In genomic region chr2:96870631-96871255, GRCh38 we compare ENCODE assay signal across 8 cellular contexts. TPM values are rescaled to one million over a fixed set of nuclear protein-coding genes. Genes with fewer than 3 reads are reported as not detected.
DNase-seq lines count a peak whose midpoint lies in the region; ATAC-seq, FAIRE-seq and TF ChIP-seq lines count a peak whose summit lies in the region.

No MANE protein-coding gene starts in this region.

- H3K4me3 ChIP-seq in HEK293 (ENCODE audit: low read depth, low read length) (no peak overlapping the region), GM12878 (peak overlapping the region; percentile 71; the same call in 1 of the 2 replicates)

- WGBS in GM12878 (ENCODE audit: insufficient coverage, insufficient replicate concordance, low lambda C conversion rate, missing lambda C conversion rate): 42% methylated on average over 13 of the region's 13 CpGs

- peak overlapping the region; percentile 28 for H2AFZ ChIP-seq in GM12878 (ENCODE audit: control insufficient read depth, low read depth, low read length)

- H3K36me3 Mint-ChIP-seq in T-cell: peaks cover 2% of the 10 kb centered on the region

- peaks cover 3% of the 10 kb centered on the region; the same call in 1 of the 2 replicates for H3K4me1 ChIP-seq in HEK293 (ENCODE audit: control insufficient read depth, insufficient read depth, low read length)
- peaks cover 43% of the 10 kb centered on the region for H3K4me1 ChIP-seq in GM12878 (ENCODE audit: control insufficient read depth, insufficient read depth, low read length)

- TSS peak; percentile 76 for BruUV-seq in GM12878 (replicated peaks; lab: Mats Ljungman, UMichigan)

- SMC1A ChIA-PET in GM12878 (lab: Charles Lee; ENCODE audit: uncharacterized antibody, unreplicated experiment): interaction anchor here (1.0 to 1.8 kb wide), 4 partner anchors 13 to 92 kb away, joined by 3 to 8 read pairs (median 4); partner anchors contain the start of gene ANKRD39

- TF ChIP-seq POLR2A in GM12878 (IDR thresholded peaks at IDR 0.05; ENCODE audit: low read depth, low read length): no peak

- H3K27ac Mint-ChIP-seq in T-cell: peak overlapping the region; percentile 92 to 93

- H3K36me3 ChIP-seq in HEK293 (ENCODE audit: control insufficient read depth in 2 of 2, insufficient read depth in 1 of 2, low read length in 2 of 2) (peaks cover 0 to 20% of the 10 kb centered on the region in 2 experiments; a peak in 1 of 3 replicates), GM12878 (ENCODE audit: control insufficient read depth in 2 of 2, insufficient read depth in 2 of 2, low read length in 1 of 2) (peaks cover 0 to 3% of the 10 kb centered on the region in 2 experiments; a peak in 3 of 4 replicates)

- H3K4me1 Mint-ChIP-seq in T-cell: peaks cover 40 to 61% (median 48%) of the 10 kb centered on the region in 3 donors

- TF ChIP-seq RAD21 in GM12878 (IDR thresholded peaks at IDR 0.05; ENCODE audit: insufficient read depth, low read depth, low read length): no peak

- H3K9me3 Mint-ChIP-seq in T-cell: no peaks in the 10 kb centered on the region

- H3K27me3 Mint-ChIP-seq in T-cell: no peaks in the 10 kb centered on the region

- CTCF ChIA-PET in HEK293 (lab: Yijun Ruan, JAX) (interaction anchor here (0.6 to 2.9 kb wide), 4 partner anchors 13 to 80 kb away, joined by 3 to 9 read pairs (median 6); partner anchors contain the start of gene ANKRD39), T-cell (lab: Charles Lee) (interaction anchor here (0.5 to 1.8 kb wide), 8 partner anchors 10 to 92 kb away, joined by 3 to 25 read pairs (median 3); partner anchors contain the start of genes ANKRD39 (in 1 of the 2) and CNNM3 (in 1 of the 2)), GM12878 (lab: Yijun Ruan, JAX) (interaction anchor here (0.9 to 1.6 kb wide), 3 partner anchors 12 to 280 kb away, joined by 3 to 9 read pairs (median 4); no protein-coding TSS in a partner anchor)

- H3K4me2 ChIP-seq in GM12878 (ENCODE audit: control insufficient read depth, insufficient read depth): peak overlapping the region; percentile 81

- H3K27me3 ChIP-seq in GM12878 (replicated peaks in 1 of 2; ENCODE audit: control insufficient read depth in 2 of 2, insufficient read depth in 2 of 2, low read length in 1 of 2) (no peaks in the 10 kb centered on the region; a peak in 1 of 4 replicates), layer of hippocampus (ENCODE audit: control insufficient read depth, insufficient read depth, low read length) (no peaks in the 10 kb centered on the region)

- TF ChIP-seq CTCF in HEK293 (tag by site-specific recombination; IDR thresholded peaks at IDR 0.05) (no peak), GM12878 (IDR thresholded peaks at IDR 0.05 in 2 of 3, conservative IDR thresholded peaks at IDR 0.05 in 1 of 3; ENCODE audit: control insufficient read depth in 2 of 3, extremely low read depth in 1 of 3, insufficient read depth in 1 of 3, low read depth in 3 of 3, low read length in 3 of 3) (no peak)

- no peaks in the 10 kb centered on the region for H4K20me1 ChIP-seq in GM12878 (ENCODE audit: control insufficient read depth, insufficient read depth)

- peaks cover 38% of the 10 kb centered on the region for H3K79me2 ChIP-seq in GM12878 (ENCODE audit: control insufficient read depth, insufficient read depth, low read length)

- POLR2A ChIA-PET in HEK293 (lab: Yijun Ruan, JAX) (interaction anchor here (1.2 to 1.9 kb wide), 2 partner anchors 13 to 54 kb away, joined by 4 to 8 read pairs; partner anchors contain the start of gene ANKRD39), T-cell (lab: Charles Lee) (interaction anchor here in 1 of 2 donors (0.7 kb wide), 1 partner anchor 12 kb away, joined by 3 read pairs; the partner anchor contains the start of gene ANKRD39), GM12878 (lab: Charles Lee) (interaction anchor here (0.5 to 1.3 kb wide), 5 partner anchors 13 to 339 kb away, joined by 3 to 4 read pairs (median 4); partner anchors contain the start of gene ANKRD39)

- RAD21 ChIA-PET in GM12878 (lab: Charles Lee; ENCODE audit: unreplicated experiment): interaction anchor here (0.8 to 2.0 kb wide), 5 partner anchors 13 to 242 kb away, joined by 3 to 19 read pairs (median 3); partner anchors contain the start of genes ANKRD36 and ANKRD39

- in situ Hi-C loops in GM12878 (cut with MboI): no loop called here

- FAIRE-seq in GM12878 (lab: Jason Lieb, UNC): peak; percentile 64

- ATAC-seq in T-cell (replicated peaks in 1 of 4): peak; percentile 63 to 73 (median 71)
- ATAC-seq in GM12878: peak; percentile 7
- no peak for ATAC-seq in HG02852 (IDR thresholded peaks at IDR 0.05; ENCODE audit: unreplicated experiment)

- no peak for TF ChIP-seq EP300 in GM12878 (IDR thresholded peaks at IDR 0.05; ENCODE audit: borderline replicate concordance in 1 of 2, control insufficient read depth in 1 of 2, low read depth in 2 of 2, low read length in 2 of 2)

- no peak overlapping the region for H3K27ac ChIP-seq in HEK293 (ENCODE audit: extremely low read depth, low read depth, low read length)
- H3K27ac ChIP-seq in GM12878 (ENCODE audit: control insufficient read depth, insufficient read depth): no peak overlapping the region
- peak overlapping the region; percentile 97 for H3K27ac ChIP-seq in layer of hippocampus (ENCODE audit: low read depth, low read length)

- intact Hi-C loops in GM12878 (cut with micrococcal nuclease; ENCODE audit: unreplicated experiment): no loop called here

- H3K9me3 ChIP-seq in HEK293 (ENCODE audit: control insufficient read depth, insufficient read depth, low read depth, low read length) (no peaks in the 10 kb centered on the region), GM12878 (replicated peaks; ENCODE audit: control insufficient read depth, insufficient read depth, low read length) (no peaks in the 10 kb centered on the region)

- H3K9ac ChIP-seq in GM12878 (ENCODE audit: control insufficient read depth, insufficient read depth, low read length): peak overlapping the region; percentile 37; the same call in 1 of the 2 replicates

- DNase-seq in T-cell (peak; percentile 38 to 76 (median 63)), GM12878 (ENCODE audit: low read depth, low spot score) (no peak), middle frontal gyrus (ENCODE audit: extremely low spot score, low spot score) (no peak), EL (no peak)
- DNase-seq in stimulated activated CD4-positive, alpha-beta T cell treated with anti-CD3 and anti-CD28 coated beads, Interleukin-4, amount 100 ng/mL, for 4 hours: peak; percentile 38 to 63

- peak overlapping the region; percentile 84 to 90 (median 86) for H3K4me3 Mint-ChIP-seq in T-cell

RNA-seq across cellular contexts. Expression of gene SEMA4C, which starts 0.9 kb away (rescaled TPM):
- total RNA-seq in T-cell (10 to 100 TPM; 36.3 to 89.0 (median 72.3) TPM), GM12878 (2014; rRNA removed) (15.8 and 16.5 TPM in 2 replicates), GM12878 (2014; rRNA removed; fragmentation: Illumina TruSeq; extraction: Trizol) (6.3 and 7.2 TPM in 2 replicates), GM12878 (2021) (21.6 and 26.1 TPM in 2 replicates)
- 47.1 and 54.6 TPM in 2 replicates for total RNA-seq in GM12878 (2013; cell fraction: nucleolus; rRNA removed)
- polyA plus RNA-seq in GM12878 (2011; ENCODE audit: low read depth): 4.8 TPM
- polyA plus RNA-seq in GM12878 (2011; rRNA removed) (10.6 and 20.8 TPM in 2 replicates), GM12878 (2014; fragmentation: Illumina TruSeq; extraction: Trizol) (3.8 and 6.5 TPM in 2 replicates), GM12878 (2014; fragmentation: Nextera tagmentation; extraction: Ambion mirVana) (under 1 TPM; 0.06 to 0.18 TPM), GM12878 (2014; rRNA removed) (17.5 and 18.0 TPM in 2 replicates), GM12878 (2016; fragmentation: Nextera tagmentation; extraction: Ambion mirVana) (1 to 10 TPM; 5.3 to 6.4 TPM)
- polyA plus RNA-seq in GM12878 (2011; cell fraction: cytosol; rRNA removed): 19.6 and 26.6 TPM in 2 replicates
- 81.6 and 88.9 TPM in 2 replicates for polyA plus RNA-seq in GM12878 (2011; cell fraction: nucleus; rRNA removed)
- polyA plus RNA-seq in GM12878 (2012): 10.6 and 12.7 TPM in 2 replicates
- 26.9 and 31.0 TPM in 2 replicates for polyA minus RNA-seq in GM12878 (2011; rRNA and poly(A)+ RNA removed)
- polyA minus RNA-seq in GM12878 (2011; cell fraction: cytosol; rRNA and poly(A)+ RNA removed): 13.6 and 15.0 TPM in 2 replicates
- 14.1 and 24.3 TPM in 2 replicates for polyA minus RNA-seq in GM12878 (2011; cell fraction: nucleus; rRNA and poly(A)+ RNA removed)

RNA-seq across cellular contexts. Expression of gene ANKRD39, which starts 12.9 kb away (rescaled TPM):
- total RNA-seq in T-cell: 10 to 100 TPM; 16.9 to 25.0 (median 19.2) TPM
- 24.3 and 25.0 TPM in 2 replicates for total RNA-seq in GM12878 (2013; cell fraction: nucleolus; rRNA removed)
- 30.0 and 32.1 TPM in 2 replicates for total RNA-seq in GM12878 (2014; rRNA removed)
- total RNA-seq in GM12878 (2014; rRNA removed; fragmentation: Illumina TruSeq; extraction: Trizol): 11.2 and 11.5 TPM in 2 replicates
- 23.0 and 24.9 TPM in 2 replicates for total RNA-seq in GM12878 (2021)
- 8.5 TPM for polyA plus RNA-seq in GM12878 (2011; ENCODE audit: low read depth)
- 9.1 and 18.6 TPM in 2 replicates for polyA plus RNA-seq in GM12878 (2011; rRNA removed)
- polyA plus RNA-seq in GM12878 (2011; cell fraction: cytosol; rRNA removed): 18.4 and 28.0 TPM in 2 replicates
- 25.2 and 29.1 TPM in 2 replicates for polyA plus RNA-seq in GM12878 (2011; cell fraction: nucleus; rRNA removed)
- polyA plus RNA-seq in GM12878 (2012): 16.2 and 19.1 TPM in 2 replicates
- 1.8 and 7.4 TPM in 2 replicates for polyA plus RNA-seq in GM12878 (2014; fragmentation: Illumina TruSeq; extraction: Trizol)
- 10 to 100 TPM; 18.0 to 22.5 TPM for polyA plus RNA-seq in GM12878 (2014; fragmentation: Nextera tagmentation; extraction: Ambion mirVana)
- 31.8 and 37.9 TPM in 2 replicates for polyA plus RNA-seq in GM12878 (2014; rRNA removed)
- 10 to 100 TPM; 30.3 to 36.2 TPM for polyA plus RNA-seq in GM12878 (2016; fragmentation: Nextera tagmentation; extraction: Ambion mirVana)
- 7.2 and 13.4 TPM in 2 replicates for polyA minus RNA-seq in GM12878 (2011; rRNA and poly(A)+ RNA removed)
- polyA minus RNA-seq in GM12878 (2011; cell fraction: cytosol; rRNA and poly(A)+ RNA removed): 4.2 and 4.8 TPM in 2 replicates
- polyA minus RNA-seq in GM12878 (2011; cell fraction: nucleus; rRNA and poly(A)+ RNA removed): 4.8 and 9.9 TPM in 2 replicates

RNA-seq across cellular contexts. Expression of gene ANKRD23, which starts 26.9 kb away (rescaled TPM):
- total RNA-seq in T-cell: 10 to 100 TPM; 10.1 to 19.5 (median 16.4) TPM
- total RNA-seq in GM12878 (2013; cell fraction: nucleolus; rRNA removed): 12.3 and 15.0 TPM in 2 replicates
- 2.7 and 3.3 TPM in 2 replicates for total RNA-seq in GM12878 (2014; rRNA removed)
- 2.6 and 2.8 TPM in 2 replicates for total RNA-seq in GM12878 (2014; rRNA removed; fragmentation: Illumina TruSeq; extraction: Trizol)
- 3.5 and 3.9 TPM in 2 replicates for total RNA-seq in GM12878 (2021)
- 1.00 TPM for polyA plus RNA-seq in GM12878 (2011; ENCODE audit: low read depth)
- 1.7 and 2.3 TPM in 2 replicates for polyA plus RNA-seq in GM12878 (2011; rRNA removed)
- polyA plus RNA-seq in GM12878 (2011; cell fraction: cytosol; rRNA removed): 1.1 and 2.2 TPM in 2 replicates
- polyA plus RNA-seq in GM12878 (2011; cell fraction: nucleus; rRNA removed): 17.6 and 25.2 TPM in 2 replicates
- 2.0 and 2.6 TPM in 2 replicates for polyA plus RNA-seq in GM12878 (2012)
- 1.5 and 2.0 TPM in 2 replicates for polyA plus RNA-seq in GM12878 (2014; fragmentation: Illumina TruSeq; extraction: Trizol)
- polyA plus RNA-seq in GM12878 (2014; fragmentation: Nextera tagmentation; extraction: Ambion mirVana): under 1 TPM; 0.34 to 0.77 TPM
- 5.3 and 6.2 TPM in 2 replicates for polyA plus RNA-seq in GM12878 (2014; rRNA removed)
- 1 to 10 TPM; 2.6 to 2.8 TPM for polyA plus RNA-seq in GM12878 (2016; fragmentation: Nextera tagmentation; extraction: Ambion mirVana)
- 1.6 and 1.9 TPM in 2 replicates for polyA minus RNA-seq in GM12878 (2011; rRNA and poly(A)+ RNA removed)
- 0.94 TPM in 1 of 2 replicates, not detected in the other for polyA minus RNA-seq in GM12878 (2011; cell fraction: cytosol; rRNA and poly(A)+ RNA removed)
- 3.1 and 4.7 TPM in 2 replicates for polyA minus RNA-seq in GM12878 (2011; cell fraction: nucleus; rRNA and poly(A)+ RNA removed)

RNA-seq across cellular contexts. Expression of gene CNNM3, which starts 54.7 kb away (rescaled TPM):
- total RNA-seq in T-cell (10 to 100 TPM; 44.2 to 55.3 (median 48.0) TPM), GM12878 (2014; rRNA removed) (4.0 and 4.7 TPM in 2 replicates), GM12878 (2014; rRNA removed; fragmentation: Illumina TruSeq; extraction: Trizol) (2.8 and 3.2 TPM in 2 replicates), GM12878 (2021) (14.3 and 14.9 TPM in 2 replicates)
- 20.3 and 22.8 TPM in 2 replicates for total RNA-seq in GM12878 (2013; cell fraction: nucleolus; rRNA removed)
- polyA plus RNA-seq in GM12878 (2011; ENCODE audit: low read depth): 3.6 TPM
- polyA plus RNA-seq in GM12878 (2011; rRNA removed) (3.2 and 9.6 TPM in 2 replicates), GM12878 (2014; fragmentation: Illumina TruSeq; extraction: Trizol) (1.8 and 7.9 TPM in 2 replicates), GM12878 (2014; fragmentation: Nextera tagmentation; extraction: Ambion mirVana) (1 to 10 TPM in 1 of 2 experiments, under 1 TPM in 1; 0.72 to 1.9 TPM), GM12878 (2014; rRNA removed) (7.6 and 9.5 TPM in 2 replicates), GM12878 (2016; fragmentation: Nextera tagmentation; extraction: Ambion mirVana) (1 to 10 TPM; 2.6 to 3.0 TPM)
- polyA plus RNA-seq in GM12878 (2011; cell fraction: cytosol; rRNA removed): 12.6 and 16.8 TPM in 2 replicates
- polyA plus RNA-seq in GM12878 (2011; cell fraction: nucleus; rRNA removed): 28.6 and 33.7 TPM in 2 replicates
- polyA plus RNA-seq in GM12878 (2012): 7.6 and 8.5 TPM in 2 replicates
- 15.1 and 29.7 TPM in 2 replicates for polyA minus RNA-seq in GM12878 (2011; rRNA and poly(A)+ RNA removed)
- polyA minus RNA-seq in GM12878 (2011; cell fraction: cytosol; rRNA and poly(A)+ RNA removed): 14.7 and 16.7 TPM in 2 replicates
- polyA minus RNA-seq in GM12878 (2011; cell fraction: nucleus; rRNA and poly(A)+ RNA removed): 10.8 and 21.8 TPM in 2 replicates

Comparison
In these comparisons a context has a peak if more than half of its experiments do, and no peak if none do; other contexts are left out.
1. DNase-seq: peak in T-cell (34 of 34) and stimulated activated CD4-positive, alpha-beta T cell treated with anti-CD3 and anti-CD28 coated beads, Interleukin-4, amount 100 ng/mL, for 4 hours (2 of 2); none in GM12878 (single experiment), middle frontal gyrus (single experiment) and EL (single experiment).